ENCODE assay signal across 20 cellular contexts in the genomic region with DNA sequence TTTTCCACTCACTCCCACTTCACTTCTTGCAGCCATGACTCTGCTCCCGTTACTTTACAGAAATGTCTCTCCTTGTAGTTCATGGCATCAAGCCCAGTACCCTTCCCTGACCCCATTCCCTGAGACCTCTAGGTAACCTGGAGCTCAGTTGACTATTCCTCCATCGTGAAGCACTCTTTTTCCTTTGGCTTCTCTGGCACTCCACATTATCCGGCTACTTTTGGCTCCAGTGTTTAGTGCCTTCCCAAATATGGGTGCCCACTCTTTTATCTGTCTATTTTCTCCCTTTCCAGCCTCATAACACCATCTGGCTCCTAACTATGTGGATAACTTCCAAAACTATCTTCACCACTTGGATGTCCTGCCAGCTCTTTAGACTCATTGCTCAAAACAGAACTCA.
"Had no signal": no experiment of that assay in that cellular context is flagged by ENCODE, and none has a peak within 500 bp of the region (broad histone marks: within the 10 kb centered on the region; RNA-seq: fewer than 3 reads in every experiment).

No MANE protein-coding gene starts in this region.

- H3K9me3 ChIP-seq: heart right ventricle, neutrophil had no signal

- H3K36me3 ChIP-seq: cardiac muscle cell, heart right ventricle, neutrophil, WERI-Rb-1 had no signal

- H3K27ac ChIP-seq: cardiac muscle cell, dorsolateral prefrontal cortex, epithelial cell of prostate, heart right ventricle, neutrophil, WERI-Rb-1 had no signal

- H3K27me3 Mint-ChIP-seq: activated naive CD8-positive, alpha-beta T cell had no signal

- ATAC-seq: left colon; natural killer cell treated with Interleukin-12 subunit alpha and Interleukin-12 subunit beta and Interleukin-15 and Interleukin-18, amount 100 ng/mL, for 72 hours had no signal

- H3K27me3 ChIP-seq: cardiac muscle cell, dorsolateral prefrontal cortex, heart right ventricle, neutrophil had no signal

- DNase-seq: activated CD4-positive, alpha-beta T cell treated with anti-CD3 and anti-CD28 coated beads for 1 hour; activated CD4-positive, alpha-beta T cell treated with anti-CD3 and anti-CD28 coated beads, Interleukin-2, amount 50 U/mL, for 4 hours; activated gamma-delta T cell; endodermal cell; heart right ventricle; left colon; stimulated activated CD4-positive, alpha-beta T cell treated with anti-CD3 and anti-CD28 coated beads, Interleukin-12 subunit alpha, Interleukin-12 subunit beta, amount 100 ng/mL, for 4 hours; stimulated activated CD4-positive, alpha-beta T cell treated with anti-CD3 and anti-CD28 coated beads, Interleukin-1b, Interleukin-23, amount 100 ng/mL, for 48 hours; stimulated activated CD8-positive, alpha-beta memory T cell treated with anti-CD3 and anti-CD28 coated beads, Interleukin-4, amount 100 ng/mL, for 48 hours; stimulated activated naive CD4-positive, alpha-beta T cell; SW 1271; trophoblast cell; WERI-Rb-1 had no signal

- H3K9me3 Mint-ChIP-seq: endodermal cell; natural killer cell treated with Interleukin-12 subunit alpha and Interleukin-12 subunit beta and Interleukin-15 and Interleukin-18, amount 100 ng/mL, for 72 hours had no signal

- H3K4me3 ChIP-seq: cardiac muscle cell, dorsolateral prefrontal cortex, heart right ventricle, lung had no signal

- H3K36me3 Mint-ChIP-seq: activated naive CD8-positive, alpha-beta T cell; natural killer cell treated with Interleukin-12 subunit alpha and Interleukin-12 subunit beta and Interleukin-15 and Interleukin-18, amount 100 ng/mL, for 72 hours had no signal

- H3K4me3 Mint-ChIP-seq: activated naive CD8-positive, alpha-beta T cell; endodermal cell; natural killer cell treated with Interleukin-12 subunit alpha and Interleukin-12 subunit beta and Interleukin-15 and Interleukin-18, amount 100 ng/mL, for 72 hours had no signal

- H3K27ac Mint-ChIP-seq: activated naive CD8-positive, alpha-beta T cell; endodermal cell; natural killer cell treated with Interleukin-12 subunit alpha and Interleukin-12 subunit beta and Interleukin-15 and Interleukin-18, amount 100 ng/mL, for 72 hours had no signal
